Comparison of ENCODE assay signal across 9 cellular contexts in the genomic region with DNA sequence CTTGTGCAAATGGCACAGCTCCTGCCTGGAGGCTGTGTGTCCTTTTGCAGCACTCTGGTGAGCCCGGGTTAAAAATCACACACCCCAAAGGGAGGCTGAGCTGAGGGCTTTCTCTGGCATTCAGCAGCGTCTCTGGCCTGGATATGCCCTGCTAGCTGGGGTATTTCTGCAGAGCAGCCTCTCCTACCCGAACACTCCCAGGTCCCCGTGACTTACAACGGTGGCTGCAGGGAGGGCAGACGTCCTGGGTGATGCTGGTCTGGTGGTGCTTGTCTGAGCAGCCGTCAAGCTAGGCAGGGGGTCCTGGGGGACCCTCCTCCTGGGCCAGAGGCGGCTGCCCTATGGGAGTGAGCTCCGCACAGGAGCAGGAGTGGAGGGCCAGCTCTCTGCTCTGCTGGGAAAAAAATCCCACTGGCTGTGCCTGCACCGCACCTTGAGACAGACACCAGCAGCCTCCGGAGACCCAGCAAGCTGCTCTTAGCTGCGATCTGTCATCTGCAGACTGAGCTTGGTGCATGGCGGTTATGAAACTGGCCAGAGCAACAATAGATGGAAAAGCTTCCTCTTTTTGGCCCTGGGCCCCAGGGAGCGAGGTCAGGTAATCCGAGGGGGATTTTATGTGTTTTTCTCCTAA. TPM values are rescaled to one million over a fixed set of nuclear protein-coding genes. Genes with fewer than 3 reads are reported as not detected.
DNase-seq lines count a peak whose midpoint lies in the region; ATAC-seq, FAIRE-seq and TF ChIP-seq lines count a peak whose summit lies in the region.
"Had no signal": no experiment of that assay in that cellular context is flagged by ENCODE, and none has a peak within 500 bp of the region (broad histone marks: within the 10 kb centered on the region; RNA-seq: fewer than 3 reads in every experiment).

No MANE protein-coding gene starts in this region.

- FAIRE-seq in HepG2 (lab: Jason Lieb, UNC) = no peak

- no peak for TF ChIP-seq EP300 in HepG2 (IDR thresholded peaks at IDR 0.05; ENCODE audit: low read depth in 2 of 2, low read length in 2 of 2)
- no peak for TF ChIP-seq EP300 in HepG2 (CRISPR knock-in tag; IDR thresholded peaks at IDR 0.05; ENCODE audit: borderline replicate concordance)

- CTCF ChIA-PET in HepG2 (lab: Yijun Ruan, JAX; ENCODE audit: low intra/inter-chr PET ratio, low total read pairs) = no interaction called here

- H3K9me3 ChIP-seq in HepG2 (ENCODE audit: low read length) = no peaks in the 10 kb centered on the region
- H3K9me3 ChIP-seq: adrenal gland had no signal

- no peaks in the 10 kb centered on the region for H4K20me1 ChIP-seq in HepG2 (ENCODE audit: insufficient read depth, low read length)

- in situ Hi-C loops in HepG2 (cut with HindIII; ENCODE audit: extremely low pct_ligation_motif_present, low pct_unique_long_range_greater_than_20kb) = no loop called here

- ATAC-seq in GM19025 (IDR thresholded peaks at IDR 0.05; ENCODE audit: low read depth, unreplicated experiment) (peak; percentile 36), HG03095 (IDR thresholded peaks at IDR 0.05; ENCODE audit: unreplicated experiment) (peak; percentile 51), HepG2 (peak; percentile 37)

- H3K9ac ChIP-seq in HepG2 (ENCODE audit: insufficient read depth, low read depth, low read length) = no peak overlapping the region

- BruUV-seq in HepG2 (replicated peaks; lab: Mats Ljungman, UMichigan) = no TSS peak

- TF ChIP-seq CTCF in HepG2 (CRISPR knock-in tag; IDR thresholded peaks at IDR 0.05) = no peak

- no peak overlapping the region for H3K4me2 ChIP-seq in HepG2 (ENCODE audit: low read depth, low read length)

- intact Hi-C loops in HepG2 (cut with micrococcal nuclease; ENCODE audit: unreplicated experiment) = no loop called here

- H2AFZ ChIP-seq in HepG2 (ENCODE audit: low read length) = no peak overlapping the region

- H3K4me1 ChIP-seq in HepG2 (ENCODE audit: insufficient read depth, low read length) = no peaks in the 10 kb centered on the region

- no peak for TF ChIP-seq POLR2A in HepG2 (IDR thresholded peaks at IDR 0.05; ENCODE audit: insufficient read depth in 1 of 2, low read depth in 2 of 2, low read length in 2 of 2)

- no peak overlapping the region for H3K27ac ChIP-seq in HepG2 (ENCODE audit: extremely low read length, insufficient read depth, low read length)

- H3K79me2 ChIP-seq in HepG2 (ENCODE audit: insufficient read depth, low read length) = no peaks in the 10 kb centered on the region

- no peak for TF ChIP-seq RAD21 in HepG2 (CRISPR knock-in tag; IDR thresholded peaks at IDR 0.05)

- POLR2A ChIA-PET in HepG2 (lab: Yijun Ruan, JAX) = no interaction called here

- H3K27me3 ChIP-seq in HepG2 (ENCODE audit: control insufficient read depth in 1 of 2, insufficient read depth in 2 of 2, low read length in 2 of 2) = no peaks in the 10 kb centered on the region
- H3K27me3 ChIP-seq: adrenal gland had no signal

- H3K36me3 ChIP-seq in HepG2 (replicated peaks in 1 of 2; ENCODE audit: control insufficient read depth in 1 of 2, insufficient read depth in 2 of 2, low read length in 2 of 2) = no peaks in the 10 kb centered on the region
- H3K36me3 ChIP-seq: adrenal gland had no signal

- H3K4me3 ChIP-seq in HepG2 (replicated peaks in 1 of 3; ENCODE audit: insufficient read depth in 1 of 3, low read depth in 2 of 3, low read length in 3 of 3) = no peak overlapping the region
- H3K4me3 ChIP-seq: adrenal gland had no signal

- peak; percentile 67 for DNase-seq in CD1c-positive myeloid dendritic cell (ENCODE audit: extremely low spot score)
- peak; percentile 82 for DNase-seq in SKM-1 treated with dmso at 0.1 percent for 144 hours (lab: John Stamatoyannopoulos, UW; ENCODE audit: unreplicated experiment)
- DNase-seq in HepG2 (ENCODE audit: low spot score) = no peak
- no peak for DNase-seq in HuH-7.5 (ENCODE audit: low spot score)
- no peak for DNase-seq in activated effector memory CD4-positive, alpha-beta T cell treated with Interleukin-2 at 50 U/mL for 16 hours
- DNase-seq in cortex of kidney (lab: John Stamatoyannopoulos, UW) = no peak

- WGBS in HepG2 (ENCODE audit: low lambda C conversion rate) = 65% methylated on average over 5 of the region's 15 CpGs

TF ChIP-seq in HepG2, 621 proteins besides CTCF, POLR2A, EP300 and RAD21 (continues in another document):
- TF ChIP-seq MAFF (IDR thresholded peaks at IDR 0.05; ENCODE audit: low read depth, low read length) (no peak), ZNF607 (CRISPR knock-in tag; IDR thresholded peaks at IDR 0.05; ENCODE audit: borderline replicate concordance) (no peak), NFIC (IDR thresholded peaks at IDR 0.05; ENCODE audit: low read length) (no peak), MAFG (CRISPR knock-in tag; IDR thresholded peaks at IDR 0.05) (no peak)
- TF ChIP-seq, protein P1, sequence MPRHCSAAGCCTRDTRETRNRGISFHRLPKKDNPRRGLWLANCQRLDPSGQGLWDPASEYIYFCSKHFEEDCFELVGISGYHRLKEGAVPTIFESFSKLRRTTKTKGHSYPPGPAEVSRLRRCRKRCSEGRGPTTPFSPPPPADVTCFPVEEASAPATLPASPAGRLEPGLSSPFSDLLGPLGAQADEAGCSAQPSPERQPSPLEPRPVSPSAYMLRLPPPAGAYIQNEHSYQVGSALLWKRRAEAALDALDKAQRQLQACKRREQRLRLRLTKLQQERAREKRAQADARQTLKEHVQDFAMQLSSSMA (CRISPR knock-in tag; IDR thresholded peaks at IDR 0.05) = no peak

RNA-seq across cellular contexts. Expression of a gene that starts 41.3 kb away (rescaled TPM):
- total RNA-seq in HepG2 (2016; rRNA removed; fragmentation: Illumina TruSeq; extraction: Trizol) = 5.6 and 6.3 TPM in 2 replicates
- total RNA-seq in HepG2 (2016; cell fraction: cytosol; rRNA removed; fragmentation: Illumina TruSeq; extraction: Trizol; ENCODE audit: low read depth) = 1.3 and 1.9 TPM in 2 replicates
- total RNA-seq in HepG2 (2016; cell fraction: insoluble cytoplasmic fraction; rRNA removed; fragmentation: Illumina TruSeq; extraction: Trizol) = 5.5 and 6.1 TPM in 2 replicates
- 2.5 and 2.6 TPM in 2 replicates for total RNA-seq in HepG2 (2016; cell fraction: membrane; rRNA removed; fragmentation: Illumina TruSeq; extraction: Trizol)
- 4.9 and 6.4 TPM in 2 replicates for total RNA-seq in HepG2 (2016; cell fraction: nucleus; rRNA removed; fragmentation: Illumina TruSeq; extraction: Trizol)
- 16.3 and 16.4 TPM in 2 replicates for polyA plus RNA-seq in HepG2 (2011; rRNA removed)
- 10.6 and 17.6 TPM in 2 replicates for polyA plus RNA-seq in HepG2 (2011; cell fraction: cytosol; rRNA removed)
- polyA plus RNA-seq in HepG2 (2011; cell fraction: nucleus; rRNA removed) = 20.1 and 27.5 TPM in 2 replicates
- 11.5 and 12.3 TPM in 2 replicates for polyA plus RNA-seq in HepG2 (2012)
- polyA plus RNA-seq in HepG2 (2016; cell fraction: cytosol; fragmentation: Illumina TruSeq; extraction: Trizol; ENCODE audit: low read depth) = 1.6 and 2.0 TPM in 2 replicates
- polyA plus RNA-seq in HepG2 (2016; cell fraction: insoluble cytoplasmic fraction; fragmentation: Illumina TruSeq; extraction: Trizol; ENCODE audit: low read depth) = 10.7 and 11.3 TPM in 2 replicates
- 2.3 and 2.4 TPM in 2 replicates for polyA plus RNA-seq in HepG2 (2016; cell fraction: membrane; fragmentation: Illumina TruSeq; extraction: Trizol; ENCODE audit: low read depth)
- polyA plus RNA-seq in HepG2 (2016; cell fraction: nucleus; fragmentation: Illumina TruSeq; extraction: Trizol; ENCODE audit: insufficient read depth, low read depth) = 11.5 and 12.7 TPM in 2 replicates
- polyA minus RNA-seq in HepG2 (2011; rRNA and poly(A)+ RNA removed; ENCODE audit: low replicate concordance) = 9.3 and 19.0 TPM in 2 replicates
- 10.4 and 11.7 TPM in 2 replicates for polyA minus RNA-seq in HepG2 (2011; cell fraction: cytosol; rRNA and poly(A)+ RNA removed)
- polyA minus RNA-seq in HepG2 (2011; cell fraction: nucleus; rRNA and poly(A)+ RNA removed) = 8.6 and 12.7 TPM in 2 replicates

RNA-seq across cellular contexts. Expression of a gene that starts 43.0 kb away (rescaled TPM):
- total RNA-seq in HepG2 (2016; rRNA removed; fragmentation: Illumina TruSeq; extraction: Trizol) = 0.66 and 1.0 TPM in 2 replicates
- 0.09 and 0.10 TPM in 2 replicates for total RNA-seq in HepG2 (2016; cell fraction: cytosol; rRNA removed; fragmentation: Illumina TruSeq; extraction: Trizol; ENCODE audit: low read depth)
- total RNA-seq in HepG2 (2016; cell fraction: insoluble cytoplasmic fraction; rRNA removed; fragmentation: Illumina TruSeq; extraction: Trizol) = 0.68 and 1.1 TPM in 2 replicates
- 0.31 and 0.34 TPM in 2 replicates for total RNA-seq in HepG2 (2016; cell fraction: membrane; rRNA removed; fragmentation: Illumina TruSeq; extraction: Trizol)
- total RNA-seq in HepG2 (2016; cell fraction: nucleus; rRNA removed; fragmentation: Illumina TruSeq; extraction: Trizol) = 1.0 and 1.6 TPM in 2 replicates
- 1.3 and 3.1 TPM in 2 replicates for polyA plus RNA-seq in HepG2 (2011; rRNA removed)
- 2.0 and 2.3 TPM in 2 replicates for polyA plus RNA-seq in HepG2 (2011; cell fraction: cytosol; rRNA removed)
- polyA plus RNA-seq in HepG2 (2011; cell fraction: nucleus; rRNA removed) = 1.5 and 1.8 TPM in 2 replicates
- 2.1 and 2.4 TPM in 2 replicates for polyA plus RNA-seq in HepG2 (2012)
- polyA plus RNA-seq in HepG2 (2016; cell fraction: cytosol; fragmentation: Illumina TruSeq; extraction: Trizol; ENCODE audit: low read depth) = 0.08 and 0.09 TPM in 2 replicates
- 0.65 and 0.91 TPM in 2 replicates for polyA plus RNA-seq in HepG2 (2016; cell fraction: insoluble cytoplasmic fraction; fragmentation: Illumina TruSeq; extraction: Trizol; ENCODE audit: low read depth)
- 0.16 and 0.28 TPM in 2 replicates for polyA plus RNA-seq in HepG2 (2016; cell fraction: membrane; fragmentation: Illumina TruSeq; extraction: Trizol; ENCODE audit: low read depth)
- polyA plus RNA-seq in HepG2 (2016; cell fraction: nucleus; fragmentation: Illumina TruSeq; extraction: Trizol; ENCODE audit: insufficient read depth, low read depth) = 2.0 and 2.3 TPM in 2 replicates
- polyA minus RNA-seq in HepG2 (2011; rRNA and poly(A)+ RNA removed; ENCODE audit: low replicate concordance) = 0.09 and 7.8 TPM in 2 replicates
- 2.4 and 2.6 TPM in 2 replicates for polyA minus RNA-seq in HepG2 (2011; cell fraction: cytosol; rRNA and poly(A)+ RNA removed)
- 1.4 and 2.2 TPM in 2 replicates for polyA minus RNA-seq in HepG2 (2011; cell fraction: nucleus; rRNA and poly(A)+ RNA removed)

Comparison
In these comparisons a context has a peak if more than half of its experiments do, and no peak if none do; other contexts are left out.
1. DNase-seq: peak in CD1c-positive myeloid dendritic cell (single experiment) and SKM-1 treated with dmso at 0.1 percent for 144 hours (single experiment); none in HepG2 (single experiment), HuH-7.5 (single experiment), activated effector memory CD4-positive, alpha-beta T cell treated with Interleukin-2 at 50 U/mL for 16 hours (single experiment) and cortex of kidney (single experiment).
2. Peak in every context shown above with its lines, with median percentiles within 50 percentile points of each other: ATAC-seq.